In genomic region chr9:79254900-79255651, GRCh38 we compare ENCODE assay signal across 11 cellular contexts.
DNase-seq lines count a peak whose midpoint lies in the region; ATAC-seq and TF ChIP-seq lines count a peak whose summit lies in the region.
"Had no signal": no experiment of that assay in that cellular context is flagged by ENCODE, and none has a peak within 500 bp of the region (broad histone marks: within the 10 kb centered on the region; RNA-seq: fewer than 3 reads in every experiment).

No MANE protein-coding gene starts in this region.

- TF ChIP-seq CTCF in choroid plexus epithelial cell (conservative IDR thresholded peaks at IDR 0.05; ENCODE audit: low read depth, low read length): peak; percentile 65

- no peak overlapping the region for H3K4me3 ChIP-seq in choroid plexus epithelial cell (ENCODE audit: low read depth, low read length)
- H3K4me3 ChIP-seq: thoracic aorta had no signal

- no peak for ATAC-seq in GM19452 (IDR thresholded peaks at IDR 0.05; ENCODE audit: unreplicated experiment)

- DNase-seq in DMS53 (lab: John Stamatoyannopoulos, UW) (peak; percentile 22), DMS53 treated with DMSO at 0.1 percent for 48 hours (lab: John Stamatoyannopoulos, UW; ENCODE audit: unreplicated experiment) (no peak), NCI-H2171 treated with DMSO at 0.1 percent for 48 hours (lab: John Stamatoyannopoulos, UW) (peak; percentile 73), choroid plexus epithelial cell (ENCODE audit: low read depth) (peak; percentile 50), retina (peak; percentile 54), midbrain (lab: John Stamatoyannopoulos, UW) (no peak), cerebellum (ENCODE audit: low spot score) (no peak)
- DNase-seq: KG1; NK-92 treated with Interleukin-12 subunit alpha and Interleukin-12 subunit beta, amount 100 ng/mL, for 24 hours had no signal

Comparison
In these comparisons a context has a peak if more than half of its experiments do, and no peak if none do; other contexts are left out.
1. DNase-seq: peak in DMS53 (single experiment), NCI-H2171 treated with DMSO at 0.1 percent for 48 hours (single experiment), choroid plexus epithelial cell (single experiment) and retina (single experiment); none in DMS53 treated with DMSO at 0.1 percent for 48 hours (single experiment), midbrain (single experiment) and cerebellum (single experiment).